In the genomic region with DNA sequence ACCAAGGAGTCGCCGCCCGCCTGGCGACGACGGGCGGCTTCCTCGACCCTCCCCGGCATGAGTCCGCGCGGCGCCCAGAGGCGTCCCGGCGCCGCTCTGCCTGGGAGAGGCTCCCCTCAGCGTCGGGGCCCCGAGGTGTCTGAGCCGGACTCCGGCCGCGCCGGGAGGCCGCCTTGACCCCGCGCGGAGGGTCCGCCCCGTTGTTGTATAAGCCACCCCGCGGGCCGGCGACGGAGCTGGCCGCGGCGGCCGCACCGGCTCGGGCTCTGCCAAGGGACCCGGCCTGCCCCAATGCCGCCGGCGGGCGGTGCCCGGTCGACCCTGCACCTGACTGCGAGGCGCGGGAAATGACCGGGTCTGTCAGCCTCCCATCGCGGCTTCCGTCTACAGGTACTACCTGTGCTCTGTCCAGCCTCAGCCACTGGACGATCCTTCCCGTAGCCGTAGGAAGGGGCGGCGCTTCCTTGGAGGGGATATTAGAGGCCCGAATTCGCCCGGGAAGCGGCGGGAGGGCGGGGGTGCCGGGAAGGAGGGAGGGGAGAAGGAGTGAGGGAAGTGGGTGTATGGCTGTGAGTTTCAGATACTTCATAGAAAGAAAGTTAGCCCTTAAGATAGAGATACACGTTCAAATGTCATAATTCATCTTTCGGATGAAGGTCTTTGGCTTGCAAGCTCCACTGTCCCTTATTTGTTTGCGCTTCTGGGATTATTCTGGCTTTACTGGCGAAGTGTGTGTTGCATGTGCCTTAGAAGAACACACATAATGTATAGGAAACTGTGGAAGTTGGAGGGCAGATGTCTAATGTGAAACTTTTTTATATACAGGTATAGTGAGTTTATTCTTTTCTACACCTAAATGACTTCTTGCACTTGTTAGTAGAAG, we compare ENCODE assay signal across 9 cellular contexts. TPM values are rescaled to one million over a fixed set of nuclear protein-coding genes. Genes with fewer than 3 reads are reported as not detected.
DNase-seq lines count a peak whose midpoint lies in the region; ATAC-seq, FAIRE-seq and TF ChIP-seq lines count a peak whose summit lies in the region.
"Had no signal": no experiment of that assay in that cellular context is flagged by ENCODE, and none has a peak within 500 bp of the region (broad histone marks: within the 10 kb centered on the region; RNA-seq: fewer than 3 reads in every experiment).

No MANE protein-coding gene starts in this region.

- peak overlapping the region; percentile 96 for H2AFZ ChIP-seq in endothelial cell of umbilical vein (ENCODE audit: low read depth, low read length)

- H3K9me3 Mint-ChIP-seq in activated CD8-positive, alpha-beta T cell treated with anti-CD3 and anti-CD28 coated beads, Interleukin-2, amount 10 ng/mL, durations not matched to agents 7 days and 5 days (ENCODE audit: insufficient read depth): no peaks in the 10 kb centered on the region

- DNase-seq in NCI-H2081 (lab: John Stamatoyannopoulos, UW) (peak; percentile 50 to 67), NCI-H2081 treated with DMSO at 0.1 percent for 48 hours (lab: John Stamatoyannopoulos, UW) (no peak), NCI-H2227 treated with DMSO at 0.1 percent for 48 hours (lab: John Stamatoyannopoulos, UW) (peak; percentile 24), endothelial cell of umbilical vein (ENCODE audit: low read depth, low spot score) (peak; percentile 40), mucosa of descending colon (peak; percentile 83 to 87 (median 87))
- peak; percentile 53 for DNase-seq in activated CD8-positive, alpha-beta T cell treated with anti-CD3 and anti-CD28 coated beads, Interleukin-2, amount 10 ng/mL, durations not matched to agents 7 days and 5 days
- peak; percentile 9 for DNase-seq in stimulated activated CD8-positive, alpha-beta memory T cell treated with anti-CD3 and anti-CD28 coated beads, Interleukin-7, amount 100 ng/mL, for 24 hours (ENCODE audit: low read depth)

- peaks cover 12% of the 10 kb centered on the region for H3K4me1 ChIP-seq in endothelial cell of umbilical vein (ENCODE audit: control insufficient read depth, extremely low read depth, insufficient read depth, low read length)
- peaks cover 15% of the 10 kb centered on the region for H3K4me1 ChIP-seq in mucosa of descending colon (ENCODE audit: low read depth)

- TF ChIP-seq CTCF in endothelial cell of umbilical vein (IDR thresholded peaks at IDR 0.05; ENCODE audit: extremely low read depth in 1 of 2, insufficient read depth in 1 of 2, low read depth in 1 of 2, low read length in 2 of 2): no peak
- TF ChIP-seq CTCF in mucosa of descending colon (IDR thresholded peaks at IDR 0.05): no peak

- no peaks in the 10 kb centered on the region for H3K9me3 ChIP-seq in endothelial cell of umbilical vein (replicated peaks; ENCODE audit: control insufficient read depth, insufficient read depth, low read length)
- H3K9me3 ChIP-seq in mucosa of descending colon: no peaks in the 10 kb centered on the region

- peaks cover 34% of the 10 kb centered on the region for H3K4me1 Mint-ChIP-seq in activated CD8-positive, alpha-beta T cell treated with anti-CD3 and anti-CD28 coated beads, Interleukin-2, amount 10 ng/mL, durations not matched to agents 7 days and 5 days (ENCODE audit: low read depth)

- H3K27ac ChIP-seq in endothelial cell of umbilical vein (ENCODE audit: insufficient read depth, low read depth, low read length): peak overlapping the region; percentile 76

- ATAC-seq in HG02852 (IDR thresholded peaks at IDR 0.05; ENCODE audit: unreplicated experiment) (peak; percentile 30), mucosa of descending colon (peak; percentile 69)
- ATAC-seq in activated CD8-positive, alpha-beta T cell treated with anti-CD3 and anti-CD28 coated beads, Interleukin-2, amount 10 ng/mL, durations not matched to agents 7 days and 5 days: peak; percentile 45

- TF ChIP-seq POLR2A in endothelial cell of umbilical vein (IDR thresholded peaks at IDR 0.05; ENCODE audit: low read depth, low read length): no peak

- peak overlapping the region; percentile 85 for H3K9ac ChIP-seq in endothelial cell of umbilical vein (replicated peaks; ENCODE audit: extremely low read depth, insufficient read depth, low read length)

- CTCF ChIA-PET in activated CD8-positive, alpha-beta T cell treated with anti-CD3 and anti-CD28 coated beads, Interleukin-2, amount 10 ng/mL, durations not matched to agents 7 days and 5 days (lab: Charles Lee): no interaction called here
- CTCF ChIA-PET in endothelial cell of umbilical vein (lab: Charles Lee): interaction anchor here (0.7 to 2.6 kb wide), 2 partner anchors 78 to 468 kb away, joined by 3 to 9 read pairs; no protein-coding TSS in a partner anchor

- dilution Hi-C loops in endothelial cell of umbilical vein (cut with MboI; ENCODE audit: extremely low pct_ligation_motif_present, low sequenced_read_pairs): no loop called here

- FAIRE-seq in endothelial cell of umbilical vein (lab: Jason Lieb, UNC): no peak
- FAIRE-seq: G401.6 had no signal

- H3K36me3 Mint-ChIP-seq in activated CD8-positive, alpha-beta T cell treated with anti-CD3 and anti-CD28 coated beads, Interleukin-2, amount 10 ng/mL, durations not matched to agents 7 days and 5 days (ENCODE audit: low read depth): peaks cover 5% of the 10 kb centered on the region

- peak overlapping the region; percentile 71 for H3K4me2 ChIP-seq in endothelial cell of umbilical vein (ENCODE audit: insufficient read depth, low read length)

- H3K79me2 ChIP-seq in endothelial cell of umbilical vein (ENCODE audit: control insufficient read depth, insufficient read depth, low read length): peaks cover 25% of the 10 kb centered on the region

- no peaks in the 10 kb centered on the region for H3K36me3 ChIP-seq in endothelial cell of umbilical vein (ENCODE audit: control insufficient read depth in 2 of 2, extremely low read depth in 1 of 2, insufficient read depth in 2 of 2, low read length in 2 of 2)
- H3K36me3 ChIP-seq in mucosa of descending colon (ENCODE audit: low read depth): no peaks in the 10 kb centered on the region

- H3K27me3 Mint-ChIP-seq in activated CD8-positive, alpha-beta T cell treated with anti-CD3 and anti-CD28 coated beads, Interleukin-2, amount 10 ng/mL, durations not matched to agents 7 days and 5 days (ENCODE audit: low read depth): no peaks in the 10 kb centered on the region

- peak overlapping the region; percentile 79 for H3K4me3 Mint-ChIP-seq in activated CD8-positive, alpha-beta T cell treated with anti-CD3 and anti-CD28 coated beads, Interleukin-2, amount 10 ng/mL, durations not matched to agents 7 days and 5 days

- H3K27ac Mint-ChIP-seq in activated CD8-positive, alpha-beta T cell treated with anti-CD3 and anti-CD28 coated beads, Interleukin-2, amount 10 ng/mL, durations not matched to agents 7 days and 5 days: peak overlapping the region; percentile 77

- H3K27me3 ChIP-seq in endothelial cell of umbilical vein (ENCODE audit: control insufficient read depth in 2 of 2, insufficient read depth in 2 of 2, low read length in 2 of 2): peaks cover 0 to 1% of the 10 kb centered on the region in 2 experiments

- peaks cover 6% of the 10 kb centered on the region for H4K20me1 ChIP-seq in endothelial cell of umbilical vein (replicated peaks; ENCODE audit: control insufficient read depth, extremely low read depth, insufficient read depth, low read length)

- BruUV-seq in endothelial cell of umbilical vein (replicated peaks; lab: Mats Ljungman, UMichigan): no TSS peak

- H3K4me3 ChIP-seq in endothelial cell of umbilical vein (replicated peaks in 1 of 3; ENCODE audit: insufficient read depth in 1 of 3, low read depth in 1 of 3, low read length in 3 of 3) (peak overlapping the region; percentile 62 to 88 (median 87)), mucosa of descending colon (peak overlapping the region; percentile 83)

- intact Hi-C loops in endothelial cell of umbilical vein (cut with micrococcal nuclease) (loop anchor here (1.0 to 5.0 kb wide), 9 partner anchors 59 to 546 kb away; no protein-coding TSS in a partner anchor), mucosa of descending colon (cut with DNase I, micrococcal nuclease) (no loop called here)

- POLR2A ChIA-PET in activated CD8-positive, alpha-beta T cell treated with anti-CD3 and anti-CD28 coated beads, Interleukin-2, amount 10 ng/mL, durations not matched to agents 7 days and 5 days (lab: Charles Lee): no interaction called here
- POLR2A ChIA-PET in endothelial cell of umbilical vein (lab: Charles Lee): no interaction called here

- H3K9me1 ChIP-seq in endothelial cell of umbilical vein (replicated peaks; ENCODE audit: control insufficient read depth, extremely low read depth, insufficient read depth, low read length): no peaks in the 10 kb centered on the region

TF ChIP-seq in endothelial cell of umbilical vein, 7 proteins besides CTCF, POLR2A, EP300 and RAD21:
- TF ChIP-seq MYC (IDR thresholded peaks at IDR 0.05; ENCODE audit: low read depth, low read length) (no peak), POLR2AphosphoS5 (IDR thresholded peaks at IDR 0.05; ENCODE audit: insufficient read depth, low read depth, low read length) (no peak)
- TF ChIP-seq, protein P1, sequence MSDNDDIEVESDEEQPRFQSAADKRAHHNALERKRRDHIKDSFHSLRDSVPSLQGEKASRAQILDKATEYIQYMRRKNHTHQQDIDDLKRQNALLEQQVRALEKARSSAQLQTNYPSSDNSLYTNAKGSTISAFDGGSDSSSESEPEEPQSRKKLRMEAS (IDR thresholded peaks at IDR 0.05; ENCODE audit: insufficient read depth, insufficient read length): no peak

RNA-seq across cellular contexts. Expression of gene ABHD5, which starts 0.6 kb away (rescaled TPM):
- total RNA-seq in activated CD8-positive, alpha-beta T cell treated with anti-CD3 and anti-CD28 coated beads, Interleukin-2, amount 10 ng/mL, durations not matched to agents 7 days and 5 days: 10 to 100 TPM; 12.5 to 14.1 TPM
- total RNA-seq in endothelial cell of umbilical vein (17.1 and 21.2 TPM in 2 replicates), mucosa of descending colon (10 to 100 TPM; 27.8 to 44.4 (median 31.7) TPM)
- 9.0 and 10.0 TPM in 2 replicates for polyA plus RNA-seq in endothelial cell of umbilical vein
- 14.4 and 15.0 TPM in 2 replicates for polyA plus RNA-seq in endothelial cell of umbilical vein (2011; cell fraction: cytosol; rRNA removed)
- 22.3 and 31.1 TPM in 2 replicates for polyA plus RNA-seq in endothelial cell of umbilical vein (2011; cell fraction: nucleus; rRNA removed)
- polyA plus RNA-seq in endothelial cell of umbilical vein (2012): 16.1 and 29.3 TPM in 2 replicates
- 16.7 and 20.6 TPM in 2 replicates for polyA minus RNA-seq in endothelial cell of umbilical vein
- polyA minus RNA-seq in endothelial cell of umbilical vein (2011; cell fraction: cytosol; rRNA and poly(A)+ RNA removed): 34.4 TPM
- polyA minus RNA-seq in endothelial cell of umbilical vein (2011; cell fraction: nucleus; rRNA and poly(A)+ RNA removed): 19.8 and 23.9 TPM in 2 replicates
